10 cellular contexts compared by ENCODE assay signal in genomic region chr7:154071833-154072232, GRCh38. TPM values are rescaled to one million over a fixed set of nuclear protein-coding genes. Genes with fewer than 3 reads are reported as not detected.
DNase-seq lines count a peak whose midpoint lies in the region; TF ChIP-seq lines count a peak whose summit lies in the region.
"Not testable (repeated sequence)": the region's sequence is repeated elsewhere in the genome, so short reads cannot be mapped to it uniquely, and the experiment has no call there.
"Had no signal": no experiment of that assay in that cellular context is flagged by ENCODE, and none has a peak within 500 bp of the region (broad histone marks: within the 10 kb centered on the region; RNA-seq: fewer than 3 reads in every experiment).

No MANE protein-coding gene starts in this region.

- not testable (repeated sequence) for H3K4me3 ChIP-seq in MG63

- not testable (repeated sequence) for H3K36me3 ChIP-seq in MG63

- in situ Hi-C loops in ACHN (cut with HindIII; ENCODE audit: low pct_ligation_motif_present, low pct_unique_long_range_greater_than_20kb, low sequenced_read_pairs): not testable (repeated sequence)

- H3K9me3 ChIP-seq in MG63: not testable (repeated sequence)

- not testable (repeated sequence) for H3K27me3 ChIP-seq in MG63

- peak; percentile 46 for DNase-seq in ACHN
- peak; percentile 2 for DNase-seq in MG63
- peak; percentile 79 for DNase-seq in NCI-H345 (lab: John Stamatoyannopoulos, UW)
- peak; percentile 41 for DNase-seq in SIG-M5 treated with dmso at 0.1 percent for 504 hours (lab: John Stamatoyannopoulos, UW; ENCODE audit: unreplicated experiment)
- DNase-seq in cerebellar nuclear complex (lab: John Stamatoyannopoulos, UW): peak; percentile 8 to 78
- DNase-seq in islet precursor cell: peak; percentile 59
- not testable (repeated sequence) for DNase-seq in progenitor cell of endocrine pancreas (ENCODE audit: low spot score, unreplicated experiment)

- H3K27ac Mint-ChIP-seq in progenitor cell of endocrine pancreas: not testable (repeated sequence)

- peak; percentile 33 for TF ChIP-seq CTCF in GM12873 (IDR thresholded peaks at IDR 0.05; ENCODE audit: insufficient read depth, low read depth, low read length, missing control alignments)
- TF ChIP-seq CTCF in progenitor cell of endocrine pancreas (IDR thresholded peaks at IDR 0.05; ENCODE audit: unreplicated experiment): peak; percentile 80

- H3K4me1 Mint-ChIP-seq in progenitor cell of endocrine pancreas (ENCODE audit: low read depth): not testable (repeated sequence)

- H3K9me3 Mint-ChIP-seq in progenitor cell of endocrine pancreas (ENCODE audit: low read depth): not testable (repeated sequence)

- H3K36me3 Mint-ChIP-seq in progenitor cell of endocrine pancreas (ENCODE audit: insufficient read depth): not testable (repeated sequence)

- not testable (repeated sequence) for H3K4me3 Mint-ChIP-seq in progenitor cell of endocrine pancreas (ENCODE audit: low read depth)

- peaks cover 21% of the 10 kb centered on the region for H3K27me3 Mint-ChIP-seq in progenitor cell of endocrine pancreas

RNA-seq across cellular contexts. Expression of gene DPP6, which starts 19.6 kb away (rescaled TPM):
- total RNA-seq in MG63 (2014; rRNA removed; shearing (Covaris generic); ENCODE audit: low replicate concordance): not detected in 2 replicates
- total RNA-seq in progenitor cell of endocrine pancreas: 13.1 and 13.4 TPM in 2 replicates
- total RNA-seq: activated B cell treated with CpG ODN at 0.5 μM for 24 hours, ascending aorta had no signal

Comparison
In these comparisons a context has a peak if more than half of its experiments do, and no peak if none do; other contexts are left out.
1. RNA of gene DPP6, which starts 19.6 kb away (total RNA-seq): 13.1 to 13.4 TPM in progenitor cell of endocrine pancreas; not detected in MG63; every median in the first group is over 10 times any median in the second.